In the genomic region with DNA sequence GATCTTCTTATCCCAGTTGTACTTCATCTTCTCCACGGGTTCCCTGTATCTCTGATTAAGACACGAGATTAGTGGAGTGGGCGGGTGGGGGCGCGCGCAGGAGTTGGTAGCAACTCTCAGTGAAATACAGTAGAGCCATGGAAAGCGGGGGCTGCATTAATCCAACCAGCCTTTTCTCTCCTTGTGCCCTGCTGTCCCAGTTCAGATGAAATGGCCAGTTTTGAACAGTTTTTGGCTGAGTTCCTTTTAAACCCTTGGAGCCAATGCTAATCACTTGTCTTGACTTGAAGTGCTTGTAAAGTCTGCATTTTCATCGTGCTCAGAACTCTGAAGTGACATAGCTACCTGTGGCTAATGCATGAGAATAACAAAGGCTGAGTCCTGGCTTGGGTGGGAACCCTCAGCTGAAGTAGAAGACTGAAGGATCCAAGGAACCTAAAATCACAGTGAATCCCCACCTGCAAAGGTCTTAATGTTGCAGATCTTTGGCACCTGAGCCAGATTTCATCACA, we compare ENCODE assay signal across 8 cellular contexts. TPM values are rescaled to one million over a fixed set of nuclear protein-coding genes. Genes with fewer than 3 reads are reported as not detected.
DNase-seq lines count a peak whose midpoint lies in the region; ATAC-seq and TF ChIP-seq lines count a peak whose summit lies in the region.

No MANE protein-coding gene starts in this region.

- peaks cover 6 to 15% of the 10 kb centered on the region in 2 donors for H3K36me3 Mint-ChIP-seq in activated T-cell treated with anti-CD3 and anti-CD28 coated beads, Interleukin-2, amount 50 U/mL, for 72 hours (ENCODE audit: insufficient read depth in 2 of 2)

- H3K4me1 Mint-ChIP-seq in activated T-cell treated with anti-CD3 and anti-CD28 coated beads, Interleukin-2, amount 50 U/mL, for 72 hours (ENCODE audit: low read depth), result peaks cover 75% of the 10 kb centered on the region

- peak overlapping the region; percentile 95 to 97 for H3K4me3 Mint-ChIP-seq in activated T-cell treated with anti-CD3 and anti-CD28 coated beads, Interleukin-2, amount 50 U/mL, for 72 hours

- H3K9me3 ChIP-seq in right atrium auricular region (no peaks in the 10 kb centered on the region), skeletal muscle tissue (ENCODE audit: control insufficient read depth in 3 of 3, low read length in 3 of 3) (no peaks in the 10 kb centered on the region)

- no peaks in the 10 kb centered on the region for H3K9me3 Mint-ChIP-seq in activated T-cell treated with anti-CD3 and anti-CD28 coated beads, Interleukin-2, amount 50 U/mL, for 72 hours

- H3K4me1 ChIP-seq in right atrium auricular region, result peaks cover 0 to 33% of the 10 kb centered on the region in 2 donors
- peaks cover 3 to 17% (median 13%) of the 10 kb centered on the region in 3 donors for H3K4me1 ChIP-seq in skeletal muscle tissue (ENCODE audit: control insufficient read depth in 3 of 3, insufficient read depth in 3 of 3, low read length in 3 of 3)

- no peak for TF ChIP-seq CTCF in AG10803 (conservative IDR thresholded peaks at IDR 0.05; ENCODE audit: low read length)
- no peak for TF ChIP-seq CTCF in right atrium auricular region (IDR thresholded peaks at IDR 0.05)

- peak overlapping the region; percentile 73 to 82 (median 76) for H3K9ac ChIP-seq in skeletal muscle tissue (ENCODE audit: low read depth in 1 of 3, low read length in 3 of 3)

- H3K27ac Mint-ChIP-seq in activated T-cell treated with anti-CD3 and anti-CD28 coated beads, Interleukin-2, amount 50 U/mL, for 72 hours, result peak overlapping the region; percentile 77

- H3K27ac ChIP-seq in right atrium auricular region, result peak overlapping the region; percentile 83 to 89
- H3K27ac ChIP-seq in skeletal muscle tissue (ENCODE audit: low read depth, low read length), result peak overlapping the region; percentile 39

- H3K27me3 Mint-ChIP-seq in activated T-cell treated with anti-CD3 and anti-CD28 coated beads, Interleukin-2, amount 50 U/mL, for 72 hours (ENCODE audit: low read depth), result no peaks in the 10 kb centered on the region

- peak in 1 of 2 donors; percentile 1 for ATAC-seq in activated T-cell treated with anti-CD3 and anti-CD28 coated beads, Interleukin-2, amount 50 U/mL, for 72 hours (replicated peaks in 1 of 2)
- ATAC-seq in GM21526 (IDR thresholded peaks at IDR 0.05; ENCODE audit: low FRiP score, unreplicated experiment) (no peak), GM21360 (IDR thresholded peaks at IDR 0.05; ENCODE audit: unreplicated experiment) (no peak), HG02970 (IDR thresholded peaks at IDR 0.05; ENCODE audit: low FRiP score, unreplicated experiment) (no peak)

- no peaks in the 10 kb centered on the region for H3K27me3 ChIP-seq in right atrium auricular region
- H3K27me3 ChIP-seq in skeletal muscle tissue (ENCODE audit: control insufficient read depth in 3 of 3, insufficient read depth in 3 of 3, low read length in 3 of 3), result no peaks in the 10 kb centered on the region

- H3K4me3 ChIP-seq in AG10803 (ENCODE audit: low read length) (peak overlapping the region; percentile 81), right atrium auricular region (peak overlapping the region; percentile 63 to 80), skeletal muscle tissue (ENCODE audit: low read length in 3 of 3) (peak overlapping the region; percentile 79 to 90 (median 85))

- DNase-seq in AG10803 (ENCODE audit: low read depth) (no peak), HCEC 1CT (peak; percentile 9), right atrium auricular region (ENCODE audit: low spot score) (no peak)
- no peak for DNase-seq in activated T-cell treated with anti-CD3 and anti-CD28 coated beads, Interleukin-2, amount 50 U/mL, for 72 hours

- H3K36me3 ChIP-seq in right atrium auricular region (no peaks in the 10 kb centered on the region), skeletal muscle tissue (ENCODE audit: control insufficient read depth in 3 of 3, insufficient read depth in 3 of 3, low read length in 3 of 3) (no peaks in the 10 kb centered on the region)

RNA-seq across cellular contexts. Expression of a gene that starts 0.8 kb away (rescaled TPM):
- 100 to 1,000 TPM; 279 to 347 TPM for total RNA-seq in activated T-cell treated with anti-CD3 and anti-CD28 coated beads, Interleukin-2, amount 50 U/mL, for 72 hours
- total RNA-seq in right atrium auricular region, result 10 to 100 TPM; 72.8 to 80.7 TPM
- total RNA-seq in skeletal muscle tissue, result 41.2 TPM
